1 cellular context compared by ENCODE assay signal in the genomic region with DNA sequence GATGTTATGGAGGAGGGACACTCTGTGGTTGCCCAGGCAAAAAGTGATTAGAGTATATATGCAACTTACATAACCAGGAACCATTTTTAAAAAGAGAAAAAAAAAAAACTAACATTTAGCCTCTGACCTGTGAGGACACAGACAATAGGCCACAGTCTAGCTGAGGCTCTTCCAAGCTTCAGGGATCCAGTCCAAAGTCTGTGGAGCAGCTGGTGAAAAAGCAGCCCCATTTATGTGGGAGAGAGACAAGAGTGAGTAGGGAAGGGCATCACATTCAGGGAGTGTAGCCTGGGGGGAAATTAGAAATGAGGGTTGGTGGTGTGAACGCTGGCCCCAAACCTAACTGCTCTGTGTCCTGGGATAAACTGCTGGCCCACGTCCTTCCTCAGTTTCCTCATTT.
TF ChIP-seq lines count a peak whose summit lies in the region.

No MANE protein-coding gene starts in this region.

TF ChIP-seq in HepG2, 621 proteins besides CTCF, POLR2A, EP300 and RAD21 (continued from another document and continues in another):
- TF ChIP-seq, protein P1, sequence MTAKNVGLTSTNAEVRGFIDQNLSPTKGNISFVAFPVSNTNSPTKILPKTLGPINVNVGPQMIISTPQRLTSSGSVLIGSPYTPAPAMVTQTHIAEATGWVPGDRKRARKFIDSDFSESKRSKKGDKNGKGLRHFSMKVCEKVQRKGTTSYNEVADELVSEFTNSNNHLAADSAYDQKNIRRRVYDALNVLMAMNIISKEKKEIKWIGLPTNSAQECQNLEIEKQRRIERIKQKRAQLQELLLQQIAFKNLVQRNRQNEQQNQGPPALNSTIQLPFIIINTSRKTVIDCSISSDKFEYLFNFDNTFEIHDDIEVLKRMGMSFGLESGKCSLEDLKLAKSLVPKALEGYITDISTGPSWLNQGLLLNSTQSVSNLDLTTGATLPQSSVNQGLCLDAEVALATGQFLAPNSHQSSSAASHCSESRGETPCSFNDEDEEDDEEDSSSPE (CRISPR knock-in tag; IDR thresholded peaks at IDR 0.05) = no peak
- TF ChIP-seq ZNF777 (CRISPR knock-in tag; IDR thresholded peaks at IDR 0.05) (no peak), ZKSCAN5 (CRISPR knock-in tag; IDR thresholded peaks at IDR 0.05) (no peak), DR1 (CRISPR knock-in tag; IDR thresholded peaks at IDR 0.05) (no peak), MLXIP (CRISPR knock-in tag; IDR thresholded peaks at IDR 0.05; ENCODE audit: borderline replicate concordance) (no peak), ZNF280B (CRISPR knock-in tag; IDR thresholded peaks at IDR 0.05; ENCODE audit: borderline replicate concordance) (no peak), ZC3H13 (CRISPR knock-in tag; IDR thresholded peaks at IDR 0.05) (no peak), RBM39 (IDR thresholded peaks at IDR 0.05; ENCODE audit: low read depth, low read length, poor library complexity, severe bottlenecking) (no peak), ZNF569 (CRISPR knock-in tag; IDR thresholded peaks at IDR 0.05; ENCODE audit: borderline replicate concordance) (no peak), ZMAT3 (CRISPR knock-in tag; conservative IDR thresholded peaks at IDR 0.05) (no peak), ZSCAN21 (CRISPR knock-in tag; IDR thresholded peaks at IDR 0.05; ENCODE audit: borderline replicate concordance) (no peak), ZNF543 (CRISPR knock-in tag; IDR thresholded peaks at IDR 0.05) (no peak), ZFY (CRISPR knock-in tag; IDR thresholded peaks at IDR 0.05) (0 out of 2 replicates have a peak, but pooled peaks have one; percentile 32), MED1 (CRISPR knock-in tag; IDR thresholded peaks at IDR 0.05) (peak; percentile 48; the same call in 1 of the 2 replicates), FOSL2 (CRISPR knock-in tag; IDR thresholded peaks at IDR 0.05) (0 out of 2 replicates have a peak, but pooled peaks have one; percentile 4), ZNF773 (CRISPR knock-in tag; IDR thresholded peaks at IDR 0.05; ENCODE audit: borderline replicate concordance) (no peak), RFX5 (IDR thresholded peaks at IDR 0.05; ENCODE audit: low read depth, low read length) (no peak), SCMH1 (CRISPR knock-in tag; IDR thresholded peaks at IDR 0.05; ENCODE audit: borderline replicate concordance) (no peak), DDIT3 (CRISPR knock-in tag; IDR thresholded peaks at IDR 0.05) (no peak), HNRNPUL1 (IDR thresholded peaks at IDR 0.05; ENCODE audit: low read depth, low read length) (no peak), KLF11 (CRISPR knock-in tag; IDR thresholded peaks at IDR 0.05) (no peak), ZFP1 (CRISPR knock-in tag; IDR thresholded peaks at IDR 0.05) (no peak), ZNF572 (CRISPR knock-in tag; IDR thresholded peaks at IDR 0.05) (no peak), NFIB (CRISPR knock-in tag; IDR thresholded peaks at IDR 0.05; ENCODE audit: borderline replicate concordance) (no peak), KDM5A (IDR thresholded peaks at IDR 0.05; ENCODE audit: borderline replicate concordance, low read length) (no peak), MAFK (conservative IDR thresholded peaks at IDR 0.05 in 1 of 2, IDR thresholded peaks at IDR 0.05 in 1 of 2; ENCODE audit: low read length in 2 of 2) (no peak), ZFP82 (CRISPR knock-in tag; IDR thresholded peaks at IDR 0.05; ENCODE audit: borderline replicate concordance) (peak; percentile 92), ZNF720 (CRISPR knock-in tag; IDR thresholded peaks at IDR 0.05) (no peak), ZBTB7A (CRISPR knock-in tag; IDR thresholded peaks at IDR 0.05) (no peak), RNF2 (conservative IDR thresholded peaks at IDR 0.05; ENCODE audit: low read depth) (no peak), KLF13 (CRISPR knock-in tag; IDR thresholded peaks at IDR 0.05) (no peak)
- TF ChIP-seq, protein P2, sequence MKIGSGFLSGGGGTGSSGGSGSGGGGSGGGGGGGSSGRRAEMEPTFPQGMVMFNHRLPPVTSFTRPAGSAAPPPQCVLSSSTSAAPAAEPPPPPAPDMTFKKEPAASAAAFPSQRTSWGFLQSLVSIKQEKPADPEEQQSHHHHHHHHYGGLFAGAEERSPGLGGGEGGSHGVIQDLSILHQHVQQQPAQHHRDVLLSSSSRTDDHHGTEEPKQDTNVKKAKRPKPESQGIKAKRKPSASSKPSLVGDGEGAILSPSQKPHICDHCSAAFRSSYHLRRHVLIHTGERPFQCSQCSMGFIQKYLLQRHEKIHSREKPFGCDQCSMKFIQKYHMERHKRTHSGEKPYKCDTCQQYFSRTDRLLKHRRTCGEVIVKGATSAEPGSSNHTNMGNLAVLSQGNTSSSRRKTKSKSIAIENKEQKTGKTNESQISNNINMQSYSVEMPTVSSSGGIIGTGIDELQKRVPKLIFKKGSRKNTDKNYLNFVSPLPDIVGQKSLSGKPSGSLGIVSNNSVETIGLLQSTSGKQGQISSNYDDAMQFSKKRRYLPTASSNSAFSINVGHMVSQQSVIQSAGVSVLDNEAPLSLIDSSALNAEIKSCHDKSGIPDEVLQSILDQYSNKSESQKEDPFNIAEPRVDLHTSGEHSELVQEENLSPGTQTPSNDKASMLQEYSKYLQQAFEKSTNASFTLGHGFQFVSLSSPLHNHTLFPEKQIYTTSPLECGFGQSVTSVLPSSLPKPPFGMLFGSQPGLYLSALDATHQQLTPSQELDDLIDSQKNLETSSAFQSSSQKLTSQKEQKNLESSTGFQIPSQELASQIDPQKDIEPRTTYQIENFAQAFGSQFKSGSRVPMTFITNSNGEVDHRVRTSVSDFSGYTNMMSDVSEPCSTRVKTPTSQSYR (CRISPR knock-in tag; IDR thresholded peaks at IDR 0.05; ENCODE audit: borderline replicate concordance) = 0 out of 2 replicates have a peak, but pooled peaks have one; percentile 32
- TF ChIP-seq, protein P3, sequence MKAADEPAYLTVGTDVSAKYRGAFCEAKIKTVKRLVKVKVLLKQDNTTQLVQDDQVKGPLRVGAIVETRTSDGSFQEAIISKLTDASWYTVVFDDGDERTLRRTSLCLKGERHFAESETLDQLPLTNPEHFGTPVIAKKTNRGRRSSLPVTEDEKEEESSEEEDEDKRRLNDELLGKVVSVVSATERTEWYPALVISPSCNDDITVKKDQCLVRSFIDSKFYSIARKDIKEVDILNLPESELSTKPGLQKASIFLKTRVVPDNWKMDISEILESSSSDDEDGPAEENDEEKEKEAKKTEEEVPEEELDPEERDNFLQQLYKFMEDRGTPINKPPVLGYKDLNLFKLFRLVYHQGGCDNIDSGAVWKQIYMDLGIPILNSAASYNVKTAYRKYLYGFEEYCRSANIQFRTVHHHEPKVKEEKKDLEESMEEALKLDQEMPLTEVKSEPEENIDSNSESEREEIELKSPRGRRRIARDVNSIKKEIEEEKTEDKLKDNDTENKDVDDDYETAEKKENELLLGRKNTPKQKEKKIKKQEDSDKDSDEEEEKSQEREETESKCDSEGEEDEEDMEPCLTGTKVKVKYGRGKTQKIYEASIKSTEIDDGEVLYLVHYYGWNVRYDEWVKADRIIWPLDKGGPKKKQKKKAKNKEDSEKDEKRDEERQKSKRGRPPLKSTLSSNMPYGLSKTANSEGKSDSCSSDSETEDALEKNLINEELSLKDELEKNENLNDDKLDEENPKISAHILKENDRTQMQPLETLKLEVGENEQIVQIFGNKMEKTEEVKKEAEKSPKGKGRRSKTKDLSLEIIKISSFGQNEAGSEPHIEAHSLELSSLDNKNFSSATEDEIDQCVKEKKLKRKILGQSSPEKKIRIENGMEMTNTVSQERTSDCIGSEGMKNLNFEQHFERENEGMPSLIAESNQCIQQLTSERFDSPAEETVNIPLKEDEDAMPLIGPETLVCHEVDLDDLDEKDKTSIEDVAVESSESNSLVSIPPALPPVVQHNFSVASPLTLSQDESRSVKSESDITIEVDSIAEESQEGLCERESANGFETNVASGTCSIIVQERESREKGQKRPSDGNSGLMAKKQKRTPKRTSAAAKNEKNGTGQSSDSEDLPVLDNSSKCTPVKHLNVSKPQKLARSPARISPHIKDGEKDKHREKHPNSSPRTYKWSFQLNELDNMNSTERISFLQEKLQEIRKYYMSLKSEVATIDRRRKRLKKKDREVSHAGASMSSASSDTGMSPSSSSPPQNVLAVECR (CRISPR knock-in tag; IDR thresholded peaks at IDR 0.05; ENCODE audit: borderline replicate concordance) = no peak
- TF ChIP-seq, protein P4, sequence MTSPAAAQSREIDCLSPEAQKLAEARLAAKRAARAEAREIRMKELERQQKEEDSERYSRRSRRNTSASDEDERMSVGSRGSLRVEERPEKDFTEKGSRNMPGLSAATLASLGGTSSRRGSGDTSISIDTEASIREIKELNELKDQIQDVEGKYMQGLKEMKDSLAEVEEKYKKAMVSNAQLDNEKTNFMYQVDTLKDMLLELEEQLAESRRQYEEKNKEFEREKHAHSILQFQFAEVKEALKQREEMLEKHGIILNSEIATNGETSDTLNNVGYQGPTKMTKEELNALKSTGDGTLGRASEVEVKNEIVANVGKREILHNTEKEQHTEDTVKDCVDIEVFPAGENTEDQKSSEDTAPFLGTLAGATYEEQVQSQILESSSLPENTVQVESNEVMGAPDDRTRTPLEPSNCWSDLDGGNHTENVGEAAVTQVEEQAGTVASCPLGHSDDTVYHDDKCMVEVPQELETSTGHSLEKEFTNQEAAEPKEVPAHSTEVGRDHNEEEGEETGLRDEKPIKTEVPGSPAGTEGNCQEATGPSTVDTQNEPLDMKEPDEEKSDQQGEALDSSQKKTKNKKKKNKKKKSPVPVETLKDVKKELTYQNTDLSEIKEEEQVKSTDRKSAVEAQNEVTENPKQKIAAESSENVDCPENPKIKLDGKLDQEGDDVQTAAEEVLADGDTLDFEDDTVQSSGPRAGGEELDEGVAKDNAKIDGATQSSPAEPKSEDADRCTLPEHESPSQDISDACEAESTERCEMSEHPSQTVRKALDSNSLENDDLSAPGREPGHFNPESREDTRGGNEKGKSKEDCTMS (CRISPR knock-in tag; conservative IDR thresholded peaks at IDR 0.05) = no peak
- TF ChIP-seq, protein P5, sequence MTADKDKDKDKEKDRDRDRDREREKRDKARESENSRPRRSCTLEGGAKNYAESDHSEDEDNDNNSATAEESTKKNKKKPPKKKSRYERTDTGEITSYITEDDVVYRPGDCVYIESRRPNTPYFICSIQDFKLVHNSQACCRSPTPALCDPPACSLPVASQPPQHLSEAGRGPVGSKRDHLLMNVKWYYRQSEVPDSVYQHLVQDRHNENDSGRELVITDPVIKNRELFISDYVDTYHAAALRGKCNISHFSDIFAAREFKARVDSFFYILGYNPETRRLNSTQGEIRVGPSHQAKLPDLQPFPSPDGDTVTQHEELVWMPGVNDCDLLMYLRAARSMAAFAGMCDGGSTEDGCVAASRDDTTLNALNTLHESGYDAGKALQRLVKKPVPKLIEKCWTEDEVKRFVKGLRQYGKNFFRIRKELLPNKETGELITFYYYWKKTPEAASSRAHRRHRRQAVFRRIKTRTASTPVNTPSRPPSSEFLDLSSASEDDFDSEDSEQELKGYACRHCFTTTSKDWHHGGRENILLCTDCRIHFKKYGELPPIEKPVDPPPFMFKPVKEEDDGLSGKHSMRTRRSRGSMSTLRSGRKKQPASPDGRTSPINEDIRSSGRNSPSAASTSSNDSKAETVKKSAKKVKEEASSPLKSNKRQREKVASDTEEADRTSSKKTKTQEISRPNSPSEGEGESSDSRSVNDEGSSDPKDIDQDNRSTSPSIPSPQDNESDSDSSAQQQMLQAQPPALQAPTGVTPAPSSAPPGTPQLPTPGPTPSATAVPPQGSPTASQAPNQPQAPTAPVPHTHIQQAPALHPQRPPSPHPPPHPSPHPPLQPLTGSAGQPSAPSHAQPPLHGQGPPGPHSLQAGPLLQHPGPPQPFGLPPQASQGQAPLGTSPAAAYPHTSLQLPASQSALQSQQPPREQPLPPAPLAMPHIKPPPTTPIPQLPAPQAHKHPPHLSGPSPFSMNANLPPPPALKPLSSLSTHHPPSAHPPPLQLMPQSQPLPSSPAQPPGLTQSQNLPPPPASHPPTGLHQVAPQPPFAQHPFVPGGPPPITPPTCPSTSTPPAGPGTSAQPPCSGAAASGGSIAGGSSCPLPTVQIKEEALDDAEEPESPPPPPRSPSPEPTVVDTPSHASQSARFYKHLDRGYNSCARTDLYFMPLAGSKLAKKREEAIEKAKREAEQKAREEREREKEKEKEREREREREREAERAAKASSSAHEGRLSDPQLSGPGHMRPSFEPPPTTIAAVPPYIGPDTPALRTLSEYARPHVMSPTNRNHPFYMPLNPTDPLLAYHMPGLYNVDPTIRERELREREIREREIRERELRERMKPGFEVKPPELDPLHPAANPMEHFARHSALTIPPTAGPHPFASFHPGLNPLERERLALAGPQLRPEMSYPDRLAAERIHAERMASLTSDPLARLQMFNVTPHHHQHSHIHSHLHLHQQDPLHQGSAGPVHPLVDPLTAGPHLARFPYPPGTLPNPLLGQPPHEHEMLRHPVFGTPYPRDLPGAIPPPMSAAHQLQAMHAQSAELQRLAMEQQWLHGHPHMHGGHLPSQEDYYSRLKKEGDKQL (CRISPR knock-in tag; IDR thresholded peaks at IDR 0.05; ENCODE audit: low read depth) = no peak
